Comparison of ENCODE assay signal across 11 cellular contexts in genomic region chr3:128788268-128788869, GRCh38.
DNase-seq lines count a peak whose midpoint lies in the region; ATAC-seq and TF ChIP-seq lines count a peak whose summit lies in the region.
"Had no signal": no experiment of that assay in that cellular context is flagged by ENCODE, and none has a peak within 500 bp of the region (broad histone marks: within the 10 kb centered on the region; RNA-seq: fewer than 3 reads in every experiment).

No MANE protein-coding gene starts in this region.

- no peaks in the 10 kb centered on the region for H3K9me3 Mint-ChIP-seq in activated CD8-positive, alpha-beta memory T cell treated with anti-CD3 and anti-CD28 coated beads, Interleukin-2, amount 10 ng/mL, durations not matched to agents 7 days and 5 days (ENCODE audit: low read depth)
- no peaks in the 10 kb centered on the region for H3K9me3 Mint-ChIP-seq in chondrocyte (ENCODE audit: low read depth)
- no peaks in the 10 kb centered on the region for H3K9me3 Mint-ChIP-seq in stimulated activated naive CD8-positive, alpha-beta T cell treated with anti-CD3 and anti-CD28 coated beads, Interleukin-15, Interleukin-2, amounts not matched to agents 100 ng/mL and 50 ng/mL, for 24 hours

- H3K36me3 Mint-ChIP-seq in activated CD8-positive, alpha-beta memory T cell treated with anti-CD3 and anti-CD28 coated beads, Interleukin-2, amount 10 ng/mL, durations not matched to agents 7 days and 5 days = peaks cover 4% of the 10 kb centered on the region
- H3K36me3 Mint-ChIP-seq in chondrocyte (ENCODE audit: low read depth) = no peaks in the 10 kb centered on the region
- H3K36me3 Mint-ChIP-seq in stimulated activated naive CD8-positive, alpha-beta T cell treated with anti-CD3 and anti-CD28 coated beads, Interleukin-15, Interleukin-2, amounts not matched to agents 100 ng/mL and 50 ng/mL, for 24 hours (ENCODE audit: low read depth) = peaks cover 20% of the 10 kb centered on the region

- POLR2A ChIA-PET in RWPE1 (lab: Yijun Ruan, JAX; ENCODE audit: low non-redundant PET) = no interaction called here

- peak overlapping the region; percentile 70 for H3K4me3 Mint-ChIP-seq in activated CD8-positive, alpha-beta memory T cell treated with anti-CD3 and anti-CD28 coated beads, Interleukin-2, amount 10 ng/mL, durations not matched to agents 7 days and 5 days
- no peak overlapping the region for H3K4me3 Mint-ChIP-seq in chondrocyte (ENCODE audit: unreplicated experiment)
- H3K4me3 Mint-ChIP-seq in stimulated activated naive CD8-positive, alpha-beta T cell treated with anti-CD3 and anti-CD28 coated beads, Interleukin-15, Interleukin-2, amounts not matched to agents 100 ng/mL and 50 ng/mL, for 24 hours = peak overlapping the region; percentile 84

- CTCF ChIA-PET in activated CD8-positive, alpha-beta memory T cell treated with anti-CD3 and anti-CD28 coated beads, Interleukin-2, amount 10 ng/mL, durations not matched to agents 7 days and 5 days (lab: Charles Lee) = interaction anchor here (0.5 to 3.5 kb wide), 10 partner anchors 8 to 171 kb away, joined by 3 to 41 read pairs (median 4); partner anchors contain the start of gene RAB7A
- CTCF ChIA-PET in RWPE1 (lab: Yijun Ruan, JAX) = no interaction called here

- peak; percentile 47 for ATAC-seq in activated CD8-positive, alpha-beta memory T cell treated with anti-CD3 and anti-CD28 coated beads, Interleukin-2, amount 10 ng/mL, durations not matched to agents 7 days and 5 days
- no peak for ATAC-seq in HG03432 (IDR thresholded peaks at IDR 0.05; ENCODE audit: unreplicated experiment)
- ATAC-seq: HepG2 had no signal

- DNase-seq in activated CD8-positive, alpha-beta memory T cell treated with anti-CD3 and anti-CD28 coated beads, Interleukin-2, amount 10 ng/mL, durations not matched to agents 7 days and 5 days = no peak
- DNase-seq in activated CD8-positive, alpha-beta memory T cell treated with anti-CD3 and anti-CD28 coated beads, Interleukin-2, amount 50 U/mL, for 4 hours = no peak
- DNase-seq in RWPE1 (ENCODE audit: low spot score) (no peak), chondrocyte (ENCODE audit: low spot score) (no peak), retina (no peak), AG20443 (ENCODE audit: low spot score) (no peak)
- DNase-seq: GDM1, NCI-H2029 had no signal

- peak overlapping the region; percentile 92 for H3K27ac Mint-ChIP-seq in activated CD8-positive, alpha-beta memory T cell treated with anti-CD3 and anti-CD28 coated beads, Interleukin-2, amount 10 ng/mL, durations not matched to agents 7 days and 5 days
- peak overlapping the region; percentile 71 for H3K27ac Mint-ChIP-seq in chondrocyte (ENCODE audit: unreplicated experiment)
- peak overlapping the region; percentile 100 for H3K27ac Mint-ChIP-seq in stimulated activated naive CD8-positive, alpha-beta T cell treated with anti-CD3 and anti-CD28 coated beads, Interleukin-15, Interleukin-2, amounts not matched to agents 100 ng/mL and 50 ng/mL, for 24 hours

- no peaks in the 10 kb centered on the region for H3K27me3 Mint-ChIP-seq in activated CD8-positive, alpha-beta memory T cell treated with anti-CD3 and anti-CD28 coated beads, Interleukin-2, amount 10 ng/mL, durations not matched to agents 7 days and 5 days
- no peaks in the 10 kb centered on the region for H3K27me3 Mint-ChIP-seq in chondrocyte (ENCODE audit: low read depth)
- H3K27me3 Mint-ChIP-seq in stimulated activated naive CD8-positive, alpha-beta T cell treated with anti-CD3 and anti-CD28 coated beads, Interleukin-15, Interleukin-2, amounts not matched to agents 100 ng/mL and 50 ng/mL, for 24 hours = no peaks in the 10 kb centered on the region

- H3K4me1 Mint-ChIP-seq in activated CD8-positive, alpha-beta memory T cell treated with anti-CD3 and anti-CD28 coated beads, Interleukin-2, amount 10 ng/mL, durations not matched to agents 7 days and 5 days = peaks cover 68% of the 10 kb centered on the region
- H3K4me1 Mint-ChIP-seq in chondrocyte (ENCODE audit: low read depth) = peaks cover 55% of the 10 kb centered on the region
- peaks cover 100% of the 10 kb centered on the region for H3K4me1 Mint-ChIP-seq in stimulated activated naive CD8-positive, alpha-beta T cell treated with anti-CD3 and anti-CD28 coated beads, Interleukin-15, Interleukin-2, amounts not matched to agents 100 ng/mL and 50 ng/mL, for 24 hours (ENCODE audit: low read depth)

- TF ChIP-seq CTCF in RWPE1 (conservative IDR thresholded peaks at IDR 0.05; ENCODE audit: low read depth) = no peak
- no peak for TF ChIP-seq CTCF in chondrocyte (IDR thresholded peaks at IDR 0.05)

- H3K27ac ChIP-seq in RWPE1 = peak overlapping the region; percentile 95; the same call in 1 of the 2 replicates
